Comparison of ENCODE assay signal across 1 cellular context in genomic region chr9:37784640-37785483, GRCh38.
A peak's percentile ranks its signal among the peaks of the same experiment; 100 is the strongest.
TF ChIP-seq lines count a peak whose summit lies in the region.

EXOSC3 (minus strand) TSS chr9:37785064; CDS start chr9:37785044, 20 bp downstream.

TF ChIP-seq in HepG2, 621 proteins besides CTCF, POLR2A, EP300 and RAD21 (continued from another document and continues in another):
- TF ChIP-seq FOXO4 (CRISPR knock-in tag; conservative IDR thresholded peaks at IDR 0.05), result 0 out of 2 replicates have a peak, but pooled peaks have one; percentile 60
- TF ChIP-seq NKX3-1 (CRISPR knock-in tag; IDR thresholded peaks at IDR 0.05), result peak; percentile 61; the same call in 1 of the 2 replicates
- TF ChIP-seq CCAR2 (optimal IDR thresholded peaks at IDR 0.05; ENCODE audit: low read depth, low read length), result no peak
- peak; percentile 28; the same call in 1 of the 2 replicates for TF ChIP-seq ZNF704 (CRISPR knock-in tag; IDR thresholded peaks at IDR 0.05; ENCODE audit: borderline replicate concordance)
- TF ChIP-seq GLI4 (CRISPR knock-in tag; IDR thresholded peaks at IDR 0.05; ENCODE audit: borderline replicate concordance), result peak; percentile 79; the same call in 1 of the 2 replicates
- no peak for TF ChIP-seq ATF7 (IDR thresholded peaks at IDR 0.05)
- 0 out of 2 replicates have a peak, but pooled peaks have one; percentile 44 for TF ChIP-seq ATF7 (CRISPR knock-in tag; IDR thresholded peaks at IDR 0.05)
- TF ChIP-seq ZMAT3 (CRISPR knock-in tag; conservative IDR thresholded peaks at IDR 0.05), result peak; percentile 78; the same call in 1 of the 2 replicates
- peak; percentile 97 for TF ChIP-seq ARID4A (CRISPR knock-in tag; IDR thresholded peaks at IDR 0.05; ENCODE audit: borderline replicate concordance)
- peak; percentile 68 for TF ChIP-seq SMAD1 (CRISPR knock-in tag; IDR thresholded peaks at IDR 0.05; ENCODE audit: borderline replicate concordance, low read depth)
- TF ChIP-seq ZNF687 (CRISPR knock-in tag; IDR thresholded peaks at IDR 0.05), result peak; percentile 95
- TF ChIP-seq IRF2 (CRISPR knock-in tag; IDR thresholded peaks at IDR 0.05), result peak; percentile 81
- no peak; the same call in 1 of the 2 replicates for TF ChIP-seq FOXM1 (CRISPR knock-in tag; IDR thresholded peaks at IDR 0.05)
- TF ChIP-seq SKI (IDR thresholded peaks at IDR 0.05; ENCODE audit: partially characterized antibody), result no peak
- TF ChIP-seq AGO1 (IDR thresholded peaks at IDR 0.05; ENCODE audit: low read depth, low read length, poor library complexity, severe bottlenecking), result no peak
- no peak; the same call in 1 of the 2 replicates for TF ChIP-seq FOXK2 (IDR thresholded peaks at IDR 0.05)
- no peak for TF ChIP-seq MBNL3 (CRISPR knock-in tag; conservative IDR thresholded peaks at IDR 0.05)
- TF ChIP-seq ZNF337 (CRISPR knock-in tag; IDR thresholded peaks at IDR 0.05; ENCODE audit: borderline replicate concordance, low read depth), result peak; percentile 96; the same call in 1 of the 2 replicates
- TF ChIP-seq PATZ1 (CRISPR knock-in tag; IDR thresholded peaks at IDR 0.05), result no peak
- TF ChIP-seq JUNB (CRISPR knock-in tag; IDR thresholded peaks at IDR 0.05; ENCODE audit: borderline replicate concordance), result no peak
- peak; percentile 10; the same call in 1 of the 2 replicates for TF ChIP-seq HOMEZ (CRISPR knock-in tag; IDR thresholded peaks at IDR 0.05; ENCODE audit: low read depth)
- TF ChIP-seq ZNF670 (CRISPR knock-in tag; IDR thresholded peaks at IDR 0.05; ENCODE audit: borderline replicate concordance), result no peak
- no peak; the same call in 1 of the 2 replicates for TF ChIP-seq PBX3 (CRISPR knock-in tag; IDR thresholded peaks at IDR 0.05; ENCODE audit: borderline replicate concordance)
- 0 out of 2 replicates have a peak, but pooled peaks have one; percentile 13 for TF ChIP-seq ZBTB33 (CRISPR knock-in tag; IDR thresholded peaks at IDR 0.05)
- TF ChIP-seq ZNF746 (CRISPR knock-in tag; IDR thresholded peaks at IDR 0.05), result no peak
- peak; percentile 81 for TF ChIP-seq E2F5 (CRISPR knock-in tag; conservative IDR thresholded peaks at IDR 0.05)
- TF ChIP-seq SP1 (IDR thresholded peaks at IDR 0.05), result no peak
- TF ChIP-seq SP1 (CRISPR knock-in tag; IDR thresholded peaks at IDR 0.05), result peak; percentile 51
- TF ChIP-seq CERS6 (CRISPR knock-in tag; IDR thresholded peaks at IDR 0.05), result no peak
- TF ChIP-seq ZNF879 (CRISPR knock-in tag; IDR thresholded peaks at IDR 0.05), result peak; percentile 93; the same call in 1 of the 2 replicates
- no peak for TF ChIP-seq GPBP1L1 (CRISPR knock-in tag; IDR thresholded peaks at IDR 0.05)
- TF ChIP-seq DR1 (CRISPR knock-in tag; IDR thresholded peaks at IDR 0.05), result peak; percentile 70
- TF ChIP-seq ZNF432 (CRISPR knock-in tag; IDR thresholded peaks at IDR 0.05; ENCODE audit: borderline replicate concordance), result no peak
- peak; percentile 95 for TF ChIP-seq ZNF883 (CRISPR knock-in tag; IDR thresholded peaks at IDR 0.05; ENCODE audit: not compliant biosample characterization)
- peak; percentile 81; the same call in 1 of the 2 replicates for TF ChIP-seq ZNF703 (CRISPR knock-in tag; IDR thresholded peaks at IDR 0.05; ENCODE audit: borderline replicate concordance)
